ENCODE assay signal across 16 cellular contexts in the genomic region with DNA sequence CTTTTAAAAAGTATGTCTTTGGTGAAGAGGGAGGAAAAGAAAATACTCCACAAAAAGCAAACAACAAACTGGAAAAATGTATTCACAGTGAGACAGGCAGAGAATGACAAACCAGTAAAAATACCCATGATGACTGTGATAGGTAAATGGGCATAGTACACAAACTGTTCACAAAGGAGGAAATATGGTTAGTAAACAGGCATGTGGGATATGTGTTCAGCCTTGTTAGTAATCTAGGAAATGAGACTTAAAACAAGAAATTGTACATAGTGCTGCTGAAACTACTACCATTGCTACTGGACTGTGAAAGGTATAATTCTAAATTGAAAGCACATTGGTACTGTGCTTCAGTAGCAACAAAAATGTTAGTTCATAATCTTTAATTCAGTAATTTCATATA. TPM values are rescaled to one million over a fixed set of nuclear protein-coding genes. Genes with fewer than 3 reads are reported as not detected.
DNase-seq lines count a peak whose midpoint lies in the region; ATAC-seq and TF ChIP-seq lines count a peak whose summit lies in the region.
"Had no signal": no experiment of that assay in that cellular context is flagged by ENCODE, and none has a peak within 500 bp of the region (broad histone marks: within the 10 kb centered on the region; RNA-seq: fewer than 3 reads in every experiment).

No MANE protein-coding gene starts in this region.

- intact Hi-C loops in thyroid gland (cut with DNase I), result no loop called here
- intact Hi-C loops in stomach (cut with DNase I; ENCODE audit: low total_unique reads), result no loop called here

- TF ChIP-seq POLR2A in thyroid gland (IDR thresholded peaks at IDR 0.05) (no peak), stomach (IDR thresholded peaks at IDR 0.05) (no peak)

- ATAC-seq in GM18873 (IDR thresholded peaks at IDR 0.05; ENCODE audit: low FRiP score, unreplicated experiment) (peak; percentile 90), GM21529 (IDR thresholded peaks at IDR 0.05; ENCODE audit: unreplicated experiment) (peak; percentile 80), HG03095 (IDR thresholded peaks at IDR 0.05; ENCODE audit: unreplicated experiment) (peak; percentile 86)

- H3K4me1 ChIP-seq in thyroid gland (peaks cover 0 to 3% of the 10 kb centered on the region in 2 donors), stomach (peaks cover 6 to 27% (median 18%) of the 10 kb centered on the region in 4 donors)
- H3K4me1 ChIP-seq: esophagus squamous epithelium had no signal

- no peak for TF ChIP-seq CTCF in epithelial cell of esophagus (IDR thresholded peaks at IDR 0.05; ENCODE audit: insufficient read depth, low read depth, low read length, missing control alignments)
- TF ChIP-seq CTCF in thyroid gland (IDR thresholded peaks at IDR 0.05), result no peak
- no peak for TF ChIP-seq CTCF in chondrocyte (IDR thresholded peaks at IDR 0.05)
- TF ChIP-seq CTCF in stomach (IDR thresholded peaks at IDR 0.05), result no peak

- H3K9me3 ChIP-seq in thyroid gland (no peaks in the 10 kb centered on the region), stomach (no peaks in the 10 kb centered on the region)
- H3K9me3 ChIP-seq: esophagus squamous epithelium, neutrophil had no signal

- no peaks in the 10 kb centered on the region for H3K36me3 ChIP-seq in thyroid gland
- H3K36me3 ChIP-seq in stomach, result no peaks in the 10 kb centered on the region
- H3K36me3 ChIP-seq: esophagus squamous epithelium, neutrophil had no signal

- DNase-seq in epithelial cell of esophagus (ENCODE audit: low read depth) (peak; percentile 50), thyroid gland (no peak), chondrocyte (ENCODE audit: low spot score) (no peak), stomach (no peak)
- DNase-seq in activated CD4-positive, alpha-beta T cell treated with anti-CD3 and anti-CD28 coated beads, Interleukin-2, amount 50 U/mL, for 48 hours, result no peak
- DNase-seq: activated CD8-positive, alpha-beta memory T cell treated with anti-CD3 and anti-CD28 coated beads, Interleukin-2, amount 50 U/mL, for 4 hours; DMS79 treated with DMSO at 0.1 percent for 48 hours; esophagus squamous epithelium; GM23248; kidney; substantia nigra had no signal

- H3K9me3 Mint-ChIP-seq in chondrocyte (ENCODE audit: low read depth), result peaks cover 3% of the 10 kb centered on the region
- H3K9me3 Mint-ChIP-seq: T-helper 2 cell treated with Interferon-gamma antibody and Interleukin-4, amounts not matched to agents 5 μg/mL and 100 μg/mL, for 36 hours had no signal

- H3K4me1 Mint-ChIP-seq in chondrocyte (ENCODE audit: low read depth), result peaks cover 61% of the 10 kb centered on the region

- TF ChIP-seq EP300 in stomach (IDR thresholded peaks at IDR 0.05), result no peak

- H3K27ac Mint-ChIP-seq in chondrocyte (ENCODE audit: unreplicated experiment), result no peak overlapping the region
- H3K27ac Mint-ChIP-seq: T-helper 2 cell treated with Interferon-gamma antibody and Interleukin-4, amounts not matched to agents 5 μg/mL and 100 μg/mL, for 36 hours had no signal

- H3K36me3 Mint-ChIP-seq in chondrocyte (ENCODE audit: low read depth), result no peaks in the 10 kb centered on the region

- H3K27me3 ChIP-seq in thyroid gland (no peaks in the 10 kb centered on the region), stomach (no peaks in the 10 kb centered on the region)
- H3K27me3 ChIP-seq: esophagus squamous epithelium, neutrophil had no signal

- H3K4me3 ChIP-seq in epithelial cell of esophagus (ENCODE audit: low read length) (no peak overlapping the region), thyroid gland (replicated peaks in 1 of 3) (no peak overlapping the region), stomach (no peak overlapping the region)
- H3K4me3 ChIP-seq: esophagus squamous epithelium, GM23248 had no signal

- no peaks in the 10 kb centered on the region for H3K27me3 Mint-ChIP-seq in chondrocyte (ENCODE audit: low read depth)

- H3K27ac ChIP-seq in thyroid gland, result no peak overlapping the region
- H3K27ac ChIP-seq in stomach, result no peak overlapping the region
- H3K27ac ChIP-seq: esophagus squamous epithelium, GM23248, neutrophil had no signal

- no peak overlapping the region for H3K4me3 Mint-ChIP-seq in chondrocyte (ENCODE audit: unreplicated experiment)
- H3K4me3 Mint-ChIP-seq: T-helper 2 cell treated with Interferon-gamma antibody and Interleukin-4, amounts not matched to agents 5 μg/mL and 100 μg/mL, for 36 hours had no signal

RNA-seq across cellular contexts. Expression of gene UBE2E2, which starts 50.1 kb away (rescaled TPM):
- total RNA-seq in thyroid gland (10 to 100 TPM; 28.5 to 46.0 (median 38.4) TPM), chondrocyte (70.4 to 85.2 TPM (median 74.5 TPM) in 3 replicates), stomach (100 to 1,000 TPM in 1 of 5 donors, 10 to 100 TPM in 3, 1 to 10 TPM in 1; 6.5 to 128 (median 35.6) TPM)
- polyA plus RNA-seq in stomach, result 10 to 100 TPM; 17.0 to 20.0 (median 17.5) TPM
